Comparison of ENCODE assay signal across 1 cellular context in genomic region chr7:65006094-65006992, GRCh38.
A peak's percentile ranks its signal among the peaks of the same experiment; 100 is the strongest.
TF ChIP-seq lines count a peak whose summit lies in the region.

Gene ERV3-1, minus strand, starts transcription at chr7:65006687. Its CDS starts 13,661 bp downstream, at chr7:64993026.

TF ChIP-seq in HepG2, 621 proteins besides CTCF, POLR2A, EP300 and RAD21 (continued from another document and continues in another):
- TF ChIP-seq NKX3-1 (CRISPR knock-in tag; IDR thresholded peaks at IDR 0.05) (peak; percentile 81; the same call in 1 of the 2 replicates), NR2C2 (CRISPR knock-in tag; IDR thresholded peaks at IDR 0.05; ENCODE audit: borderline replicate concordance) (0 out of 2 replicates have a peak, but pooled peaks have one; percentile 23), PHF21A (CRISPR knock-in tag; IDR thresholded peaks at IDR 0.05) (no peak; the same call in 1 of the 2 replicates), MAZ (IDR thresholded peaks at IDR 0.05; ENCODE audit: borderline replicate concordance, low read depth, low read length) (no peak), MAZ (CRISPR knock-in tag; IDR thresholded peaks at IDR 0.05; ENCODE audit: low read depth) (peak; percentile 76), ZBTB43 (CRISPR knock-in tag; conservative IDR thresholded peaks at IDR 0.05) (no peak), ZNF335 (CRISPR knock-in tag; IDR thresholded peaks at IDR 0.05) (no peak), ZNF576 (CRISPR knock-in tag; IDR thresholded peaks at IDR 0.05) (no peak), HNRNPH1 (optimal IDR thresholded peaks at IDR 0.05; ENCODE audit: low read depth, low read length) (no peak), ZNF282 (IDR thresholded peaks at IDR 0.05; ENCODE audit: partially characterized antibody) (no peak), MAFF (IDR thresholded peaks at IDR 0.05; ENCODE audit: low read depth, low read length) (no peak), HDAC1 (CRISPR knock-in tag; IDR thresholded peaks at IDR 0.05) (peak; percentile 78), AKAP8 (CRISPR knock-in tag; IDR thresholded peaks at IDR 0.05) (no peak), KLF6 (CRISPR knock-in tag; IDR thresholded peaks at IDR 0.05) (0 out of 2 replicates have a peak, but pooled peaks have one; percentile 64), GZF1 (CRISPR knock-in tag; IDR thresholded peaks at IDR 0.05) (no peak), HMGA1 (CRISPR knock-in tag; conservative IDR thresholded peaks at IDR 0.05) (no peak), PRDM15 (CRISPR knock-in tag; IDR thresholded peaks at IDR 0.05) (no peak), XBP1 (CRISPR knock-in tag; IDR thresholded peaks at IDR 0.05) (no peak), E2F5 (CRISPR knock-in tag; conservative IDR thresholded peaks at IDR 0.05) (no peak), ZNF414 (CRISPR knock-in tag; IDR thresholded peaks at IDR 0.05) (no peak), HNF1A (IDR thresholded peaks at IDR 0.05; ENCODE audit: low read depth) (no peak), HNF1A (CRISPR knock-in tag; IDR thresholded peaks at IDR 0.05; ENCODE audit: borderline replicate concordance) (peak; percentile 54; the same call in 1 of the 2 replicates), ZNF800 (CRISPR knock-in tag; IDR thresholded peaks at IDR 0.05) (no peak), PHB2 (IDR thresholded peaks at IDR 0.05; ENCODE audit: partially characterized antibody) (no peak), SRSF4 (IDR thresholded peaks at IDR 0.05; ENCODE audit: low read depth, low read length, poor library complexity, severe bottlenecking) (no peak), TCF7L2 (IDR thresholded peaks at IDR 0.05; ENCODE audit: low read depth, low read length) (no peak), IKZF1 (IDR thresholded peaks at IDR 0.05) (no peak), ZNF230 (CRISPR knock-in tag; IDR thresholded peaks at IDR 0.05) (peak; percentile 80; the same call in 1 of the 2 replicates), KLF11 (CRISPR knock-in tag; IDR thresholded peaks at IDR 0.05) (peak; percentile 26; the same call in 1 of the 2 replicates), ZNF264 (CRISPR knock-in tag; IDR thresholded peaks at IDR 0.05) (peak; percentile 54; the same call in 1 of the 2 replicates), ETV6 (CRISPR knock-in tag; conservative IDR thresholded peaks at IDR 0.05) (no peak), MEIS2 (CRISPR knock-in tag; IDR thresholded peaks at IDR 0.05) (peak; percentile 76; the same call in 1 of the 2 replicates), CREM (IDR thresholded peaks at IDR 0.05) (peak; percentile 64), CREM (CRISPR knock-in tag; IDR thresholded peaks at IDR 0.05) (no peak), AFF4 (CRISPR knock-in tag; IDR thresholded peaks at IDR 0.05) (peak; percentile 97), ZNF713 (CRISPR knock-in tag; IDR thresholded peaks at IDR 0.05) (no peak), ZFP90 (CRISPR knock-in tag; IDR thresholded peaks at IDR 0.05; ENCODE audit: borderline replicate concordance) (0 out of 2 replicates have a peak, but pooled peaks have one; percentile 59), ZFY (CRISPR knock-in tag; IDR thresholded peaks at IDR 0.05) (peak; percentile 92), ZNF33A (CRISPR knock-in tag; IDR thresholded peaks at IDR 0.05; ENCODE audit: borderline replicate concordance) (no peak), SIX1 (CRISPR knock-in tag; IDR thresholded peaks at IDR 0.05; ENCODE audit: borderline replicate concordance) (no peak), EHMT2 (IDR thresholded peaks at IDR 0.05; ENCODE audit: borderline replicate concordance, low read depth, low read length) (no peak), ZNF296 (CRISPR knock-in tag; conservative IDR thresholded peaks at IDR 0.05) (no peak), ZNF44 (CRISPR knock-in tag; IDR thresholded peaks at IDR 0.05) (peak; percentile 88; the same call in 1 of the 2 replicates), GTF3A (CRISPR knock-in tag; conservative IDR thresholded peaks at IDR 0.05) (no peak; the same call in 1 of the 2 replicates), PATZ1 (CRISPR knock-in tag; IDR thresholded peaks at IDR 0.05) (no peak; the same call in 1 of the 2 replicates), ZNF782 (CRISPR knock-in tag; IDR thresholded peaks at IDR 0.05; ENCODE audit: borderline replicate concordance) (no peak), BRCA1 (CRISPR knock-in tag; IDR thresholded peaks at IDR 0.05) (no peak), PITX1 (CRISPR knock-in tag; IDR thresholded peaks at IDR 0.05) (peak; percentile 60; the same call in 1 of the 2 replicates), ZNF17 (CRISPR knock-in tag; IDR thresholded peaks at IDR 0.05) (no peak)
